Comparison of ENCODE assay signal across 11 cellular contexts in the genomic region with DNA sequence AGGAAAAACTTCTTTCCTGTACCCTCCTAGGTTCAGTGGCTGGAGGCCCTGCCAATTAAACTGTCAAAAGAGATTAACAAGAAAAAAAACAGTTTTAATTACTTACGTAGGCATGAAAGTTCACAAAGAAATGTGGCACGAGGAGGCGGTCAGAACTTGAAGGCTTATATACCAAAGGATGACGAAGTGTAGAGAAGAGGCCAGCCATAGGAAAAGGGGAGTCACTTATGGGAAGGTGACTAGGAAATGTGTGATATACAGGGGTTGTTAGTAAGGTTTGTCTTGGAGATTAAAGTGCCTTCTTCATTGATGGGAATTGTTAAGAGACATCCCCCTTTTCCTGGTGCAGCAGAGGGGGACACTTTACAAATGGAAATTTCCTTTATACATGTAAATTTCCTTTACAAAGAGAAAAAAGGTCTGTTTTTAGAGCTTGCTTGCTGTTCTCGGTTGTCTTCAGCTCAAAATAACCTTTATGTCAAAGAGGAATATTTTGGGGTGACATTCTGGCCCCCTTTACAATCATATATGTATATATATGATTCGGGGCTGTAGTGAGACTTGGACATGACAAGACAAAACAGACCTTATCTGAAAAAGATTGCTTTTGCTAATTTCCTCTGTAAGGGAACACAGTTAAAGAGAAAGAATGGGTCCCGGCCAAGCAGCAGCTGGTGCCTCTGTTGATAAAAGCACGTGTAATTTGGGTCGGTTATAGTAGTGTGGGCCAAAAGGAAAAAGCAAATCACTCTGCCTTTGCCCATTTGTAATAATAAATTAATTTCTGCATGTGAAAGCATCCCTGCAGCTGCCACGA. TPM values are rescaled to one million over a fixed set of nuclear protein-coding genes. Genes with fewer than 3 reads are reported as not detected.
A peak's percentile ranks its signal among the peaks of the same experiment; 100 is the strongest.
DNase-seq lines count a peak whose midpoint lies in the region; ATAC-seq and TF ChIP-seq lines count a peak whose summit lies in the region.
"Had no signal": no experiment of that assay in that cellular context is flagged by ENCODE, and none has a peak within 500 bp of the region (broad histone marks: within the 10 kb centered on the region; RNA-seq: fewer than 3 reads in every experiment).

No MANE protein-coding gene starts in this region.

- intact Hi-C loops in left colon (cut with DNase I, micrococcal nuclease) = no loop called here
- intact Hi-C loops in tibial artery (cut with DNase I; ENCODE audit: low total_unique reads) = no loop called here

- peak overlapping the region; percentile 59 to 73 for H3K27ac ChIP-seq in tibial artery

- H3K27me3 ChIP-seq in tibial artery = no peaks in the 10 kb centered on the region

- H3K4me1 ChIP-seq in tibial artery = peaks cover 0 to 66% (median 46%) of the 10 kb centered on the region in 4 donors

- peak; percentile 39 for ATAC-seq in left colon
- ATAC-seq: GM12878, psoas muscle had no signal

- no peak overlapping the region for H3K4me3 ChIP-seq in tibial artery
- H3K4me3 ChIP-seq: GM12878, psoas muscle had no signal

- H3K36me3 ChIP-seq in tibial artery = no peaks in the 10 kb centered on the region

- no peaks in the 10 kb centered on the region for H3K9me3 ChIP-seq in tibial artery
- H3K9me3 ChIP-seq: psoas muscle had no signal

- DNase-seq in NCI-H82 (lab: John Stamatoyannopoulos, UW) (peak; percentile 23), NCI-H82 treated with DMSO at 0.1 percent for 48 hours (lab: John Stamatoyannopoulos, UW; ENCODE audit: unreplicated experiment) (no peak), cerebellar cortex (ENCODE audit: low spot score) (peak; percentile 59), left colon (no peak), tibial artery (no peak), DMS53 treated with DMSO at 0.1 percent for 48 hours (lab: John Stamatoyannopoulos, UW; ENCODE audit: unreplicated experiment) (no peak), T1000 (lab: John Stamatoyannopoulos, UW) (no peak), pons (ENCODE audit: low spot score) (no peak)
- DNase-seq: psoas muscle; stimulated activated naive CD4-positive, alpha-beta T cell treated with Interleukin-2 at 50 U/mL for 16 hours had no signal

- TF ChIP-seq CTCF in tibial artery (IDR thresholded peaks at IDR 0.05) = no peak

RNA-seq across cellular contexts. Expression of gene SYNE2, which starts 38.6 kb away (rescaled TPM):
- total RNA-seq in left colon = 100 to 1,000 TPM; 137 to 189 TPM

Comparison
In these comparisons a context has a peak if more than half of its experiments do, and no peak if none do; other contexts are left out.
1. DNase-seq: peak in NCI-H82 (single experiment) and cerebellar cortex (single experiment); none in NCI-H82 treated with DMSO at 0.1 percent for 48 hours (single experiment), left colon (0 of 2), tibial artery (0 of 2), DMS53 treated with DMSO at 0.1 percent for 48 hours (single experiment), T1000 (single experiment) and pons (single experiment).